ENCODE assay signal across 18 cellular contexts in genomic region chr2:225076125-225076524, GRCh38.
A peak's percentile ranks its signal among the peaks of the same experiment; 100 is the strongest.
DNase-seq lines count a peak whose midpoint lies in the region; ATAC-seq and TF ChIP-seq lines count a peak whose summit lies in the region.
"Had no signal": no experiment of that assay in that cellular context is flagged by ENCODE, and none has a peak within 500 bp of the region (broad histone marks: within the 10 kb centered on the region; RNA-seq: fewer than 3 reads in every experiment).

No MANE protein-coding gene starts in this region.

- peak; percentile 81 for DNase-seq in AG08395 (ENCODE audit: low spot score)
- peak; percentile 76 for DNase-seq in GM04503 (ENCODE audit: low read depth)
- DNase-seq in fibroblast of the conjunctiva (ENCODE audit: low read depth), result peak; percentile 48
- no peak for DNase-seq in activated CD4-positive, CD25-positive, alpha-beta regulatory T cell (lab: John Stamatoyannopoulos, UW)
- no peak for DNase-seq in NCI-H748 treated with DMSO at 0.1 percent for 48 hours (lab: John Stamatoyannopoulos, UW)
- no peak for DNase-seq in NCI-H446 treated with DMSO at 0.1 percent for 48 hours (lab: John Stamatoyannopoulos, UW)
- DNase-seq in activated CD8-positive, alpha-beta memory T cell treated with anti-CD3 and anti-CD28 coated beads for 24 hours, result no peak
- DNase-seq: 8988T; CD4-positive, alpha-beta T cell; DMS79; GOT3; KG1; NCI-H1048; NCI-H146; NCI-H2081; NCI-H510A treated with DMSO at 0.1 percent for 48 hours; PC-9 had no signal

- peak; percentile 97 for ATAC-seq in SK-N-SH treated with all-trans-retinoic acid at 6 μM for 48 hours

TF ChIP-seq in SK-N-SH treated with all-trans-retinoic acid at 6 μM for 48 hours, 23 proteins besides CTCF, POLR2A, EP300 and RAD21:
- TF ChIP-seq ESRRG (CRISPR knock-in tag; IDR thresholded peaks at IDR 0.05), result no peak
- TF ChIP-seq OSR1 (CRISPR knock-in tag; IDR thresholded peaks at IDR 0.05), result no peak
- TF ChIP-seq CSDC2 (CRISPR knock-in tag; IDR thresholded peaks at IDR 0.05), result no peak
- no peak for TF ChIP-seq CREB5 (CRISPR knock-in tag; IDR thresholded peaks at IDR 0.05; ENCODE audit: low read depth)
- TF ChIP-seq ZNF70 (CRISPR knock-in tag; IDR thresholded peaks at IDR 0.05), result no peak
- no peak for TF ChIP-seq BACH2 (CRISPR knock-in tag; IDR thresholded peaks at IDR 0.05; ENCODE audit: borderline replicate concordance)
- no peak for TF ChIP-seq POU6F1 (CRISPR knock-in tag; IDR thresholded peaks at IDR 0.05; ENCODE audit: borderline replicate concordance, low read depth)
- no peak for TF ChIP-seq CSRNP3 (CRISPR knock-in tag; IDR thresholded peaks at IDR 0.05)
- TF ChIP-seq ZNF8 (CRISPR knock-in tag; IDR thresholded peaks at IDR 0.05), result no peak
- TF ChIP-seq PATZ1 (CRISPR knock-in tag; IDR thresholded peaks at IDR 0.05; ENCODE audit: borderline replicate concordance), result no peak
- TF ChIP-seq ZFP30 (CRISPR knock-in tag; IDR thresholded peaks at IDR 0.05), result no peak
- TF ChIP-seq ISL1 (CRISPR knock-in tag; IDR thresholded peaks at IDR 0.05), result no peak
- no peak for TF ChIP-seq ARNTL (CRISPR knock-in tag; IDR thresholded peaks at IDR 0.05; ENCODE audit: borderline replicate concordance, low read depth)
- no peak for TF ChIP-seq GLIS3 (CRISPR knock-in tag; IDR thresholded peaks at IDR 0.05)

Comparison
In these comparisons a context has a peak if more than half of its experiments do, and no peak if none do; other contexts are left out.
1. DNase-seq: peak in AG08395 (single experiment), GM04503 (single experiment) and fibroblast of the conjunctiva (single experiment); none in activated CD4-positive, CD25-positive, alpha-beta regulatory T cell (0 of 4), NCI-H748 treated with DMSO at 0.1 percent for 48 hours (single experiment), NCI-H446 treated with DMSO at 0.1 percent for 48 hours (single experiment) and activated CD8-positive, alpha-beta memory T cell treated with anti-CD3 and anti-CD28 coated beads for 24 hours (single experiment).